Comparison of ENCODE assay signal across 8 cellular contexts in the genomic region with DNA sequence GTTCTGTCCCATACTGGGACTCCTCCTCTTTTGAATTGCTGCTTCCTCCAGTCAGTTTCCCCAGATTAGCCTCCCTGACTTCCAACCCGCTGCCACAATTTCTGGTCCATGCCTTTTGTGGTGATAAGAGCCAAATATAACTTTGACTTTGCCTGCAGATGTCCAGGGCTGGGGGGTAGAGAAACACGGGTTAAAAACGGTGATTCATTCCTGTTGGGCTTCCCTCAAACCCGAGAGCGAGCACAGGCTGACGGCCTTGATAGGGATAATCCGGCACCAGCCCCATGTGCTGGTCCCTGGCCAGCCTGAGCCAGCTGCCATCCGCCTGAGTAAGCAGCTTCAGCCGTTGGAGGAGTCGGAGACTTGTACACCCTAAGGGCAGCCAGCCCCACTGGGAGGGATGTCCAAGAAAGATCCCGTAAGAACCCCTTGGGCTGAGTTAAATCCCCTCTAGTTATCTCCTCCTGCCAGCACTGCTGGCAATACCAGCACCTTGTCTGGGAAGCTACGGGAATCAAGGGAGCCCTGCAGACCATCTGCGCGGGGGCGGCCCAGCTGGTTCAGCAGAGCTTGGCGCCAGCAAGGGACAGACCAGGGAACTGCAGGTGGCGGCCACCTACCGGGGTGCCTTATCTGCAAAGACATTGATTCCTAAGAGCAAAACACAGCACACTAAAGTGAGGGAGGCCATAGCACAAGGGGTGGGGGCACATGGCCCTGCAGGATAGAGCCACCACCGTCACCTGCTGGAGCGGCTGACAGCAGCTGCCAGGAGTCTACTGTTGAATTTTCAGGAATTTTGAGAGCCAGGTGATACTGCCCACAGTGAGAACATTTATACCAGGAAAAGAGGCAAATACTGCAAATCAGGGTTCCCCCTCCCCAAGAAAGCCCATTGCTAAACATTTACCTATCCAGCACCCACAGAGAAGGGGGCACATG. TPM values are rescaled to one million over a fixed set of nuclear protein-coding genes. Genes with fewer than 3 reads are reported as not detected.
DNase-seq lines count a peak whose midpoint lies in the region; ATAC-seq and TF ChIP-seq lines count a peak whose summit lies in the region.

No MANE protein-coding gene starts in this region.

- DNase-seq in CD14-positive monocyte (ENCODE audit: low spot score) (no peak), HEK293T (ENCODE audit: extremely low spot score) (peak; percentile 67), PC-9 (peak; percentile 66 to 71), dermis blood vessel endothelial cell (peak; percentile 82), lower lobe of right lung (no peak), thyroid gland (peak; percentile 30 to 32)
- no peak for DNase-seq in activated effector memory CD4-positive, alpha-beta T cell treated with anti-CD3 and anti-CD28 coated beads, Interleukin-2, amount 50 U/mL, for 16 hours

- peaks cover 41% of the 10 kb centered on the region for H3K4me1 Mint-ChIP-seq in CD14-positive monocyte

- H3K9me2 ChIP-seq in PC-9 (ENCODE audit: insufficient read depth), result no peaks in the 10 kb centered on the region

- no peak for TF ChIP-seq POLR2A in thyroid gland (IDR thresholded peaks at IDR 0.05)

- CTCF ChIA-PET in HEK293T (lab: Yijun Ruan, JAX), result interaction anchor here (0.7 to 1.2 kb wide), 6 partner anchors 9 to 117 kb away, joined by 3 to 5 read pairs (median 3); no protein-coding TSS in a partner anchor
- CTCF ChIA-PET in PC-9 (lab: Charles Lee), result interaction anchor here (0.5 to 1.2 kb wide), 2 partner anchors 8 to 108 kb away, joined by 3 read pairs; no protein-coding TSS in a partner anchor

- POLR2A ChIA-PET in HEK293T (lab: Yijun Ruan, JAX), result interaction anchor here (0.6 to 2.1 kb wide), 6 partner anchors 18 to 355 kb away, joined by 3 to 8 read pairs (median 4); a partner anchor contains a TSS
- POLR2A ChIA-PET in PC-9 (lab: Charles Lee; ENCODE audit: unreplicated experiment), result interaction anchor here (0.6 kb wide), 1 partner anchor 8 kb away, joined by 3 read pairs; no protein-coding TSS in a partner anchor

- peaks cover 16% of the 10 kb centered on the region; the same call in 1 of the 2 replicates for H3F3A ChIP-seq in PC-9 (ENCODE audit: insufficient read depth, low read depth)

- no peaks in the 10 kb centered on the region for H3K79me2 ChIP-seq in PC-9 (ENCODE audit: low read depth)

- H3K4me3 Mint-ChIP-seq in CD14-positive monocyte, result peak overlapping the region in 1 of 2 donors; percentile 76

- H3K27ac ChIP-seq in PC-9 (no peak overlapping the region), lower lobe of right lung (peak overlapping the region; percentile 18), thyroid gland (no peak overlapping the region)

- H3K27ac Mint-ChIP-seq in CD14-positive monocyte, result peak overlapping the region in 1 of 7 donors; percentile 35

- H3K4me1 ChIP-seq in PC-9 (replicated peaks; ENCODE audit: insufficient read depth), result peaks cover 11% of the 10 kb centered on the region; the same call in 1 of the 2 replicates
- H3K4me1 ChIP-seq in lower lobe of right lung, result peaks cover 38% of the 10 kb centered on the region
- peaks cover 0 to 18% of the 10 kb centered on the region in 2 donors for H3K4me1 ChIP-seq in thyroid gland

- H3K4me2 ChIP-seq in PC-9, result peak overlapping the region; percentile 58

- H3K27me3 ChIP-seq in PC-9 (ENCODE audit: insufficient read depth, low read depth) (no peaks in the 10 kb centered on the region), lower lobe of right lung (ENCODE audit: low read depth) (no peaks in the 10 kb centered on the region), thyroid gland (no peaks in the 10 kb centered on the region)

- peaks cover 0 to 2% of the 10 kb centered on the region in 2 donors for H3K36me3 Mint-ChIP-seq in CD14-positive monocyte

- H3K9me3 ChIP-seq in PC-9 (ENCODE audit: insufficient read depth, low read depth) (no peaks in the 10 kb centered on the region), lower lobe of right lung (no peaks in the 10 kb centered on the region), thyroid gland (no peaks in the 10 kb centered on the region)

- peaks cover 0 to 3% (median 0%) of the 10 kb centered on the region in 7 donors for H3K9me3 Mint-ChIP-seq in CD14-positive monocyte

- no peaks in the 10 kb centered on the region for H3K36me3 ChIP-seq in PC-9 (ENCODE audit: low read depth)
- H3K36me3 ChIP-seq in lower lobe of right lung, result no peaks in the 10 kb centered on the region
- H3K36me3 ChIP-seq in thyroid gland, result no peaks in the 10 kb centered on the region

- intact Hi-C loops in CD14-positive monocyte (cut with micrococcal nuclease) (loop anchor here in 1 of 2 donors (5.0 kb wide), 1 partner anchor 108 kb away; no protein-coding TSS in a partner anchor), PC-9 (cut with micrococcal nuclease; ENCODE audit: unreplicated experiment) (no loop called here), lower lobe of right lung (cut with DNase I) (no loop called here), thyroid gland (cut with DNase I) (no loop called here)

- no peaks in the 10 kb centered on the region for H4K20me1 ChIP-seq in PC-9 (ENCODE audit: insufficient read depth)

- ATAC-seq in lower lobe of right lung, result peak; percentile 59 to 72
- ATAC-seq in GM19023 (IDR thresholded peaks at IDR 0.05; ENCODE audit: unreplicated experiment), result no peak

- TF ChIP-seq CTCF in CD14-positive monocyte (IDR thresholded peaks at IDR 0.05), result peak; percentile 21
- peak; percentile 61; the same call in 1 of the 2 replicates for TF ChIP-seq CTCF in PC-9 (conservative IDR thresholded peaks at IDR 0.05)
- TF ChIP-seq CTCF in lower lobe of right lung (IDR thresholded peaks at IDR 0.05), result peak; percentile 33
- peak in 2 of 6 experiments; percentile 5 to 29 for TF ChIP-seq CTCF in thyroid gland (IDR thresholded peaks at IDR 0.05)

- WGBS in thyroid gland, 2 donors, result 54 to 56% methylated on average over 10 to 20 of the region's 20 CpGs

- peaks cover 47 to 55% (median 49%) of the 10 kb centered on the region in 3 donors for H3K27me3 Mint-ChIP-seq in CD14-positive monocyte (ENCODE audit: low read depth in 3 of 3)

- BruUV-seq in PC-9 (replicated peaks; lab: Mats Ljungman, UMichigan), result no TSS peak

- H3K4me3 ChIP-seq in PC-9, result no peak overlapping the region
- no peak overlapping the region for H3K4me3 ChIP-seq in lower lobe of right lung
- no peak overlapping the region for H3K4me3 ChIP-seq in thyroid gland (replicated peaks in 1 of 3)

- no peak overlapping the region for H2AFZ ChIP-seq in PC-9

TF ChIP-seq in HEK293T, 16 proteins besides CTCF, POLR2A, EP300 and RAD21:
- TF ChIP-seq L3MBTL2 (conservative IDR thresholded peaks at IDR 0.05) (no peak), TARDBP (IDR thresholded peaks at IDR 0.05) (no peak), FOXK2 (IDR thresholded peaks at IDR 0.05) (no peak), ARNT (IDR thresholded peaks at IDR 0.05) (no peak), ZNF384 (IDR thresholded peaks at IDR 0.05) (no peak), SP1 (IDR thresholded peaks at IDR 0.05) (no peak), ELF4 (IDR thresholded peaks at IDR 0.05) (no peak), LEF1 (IDR thresholded peaks at IDR 0.05; ENCODE audit: borderline replicate concordance) (no peak), BHLHE40 (IDR thresholded peaks at IDR 0.05; ENCODE audit: borderline replicate concordance) (no peak), SUZ12 (IDR thresholded peaks at IDR 0.05) (no peak), NFRKB (IDR thresholded peaks at IDR 0.05) (no peak), FOXM1 (IDR thresholded peaks at IDR 0.05; ENCODE audit: borderline replicate concordance) (no peak), HDGF (IDR thresholded peaks at IDR 0.05; ENCODE audit: borderline replicate concordance) (no peak), CTBP1 (IDR thresholded peaks at IDR 0.05; ENCODE audit: borderline replicate concordance) (no peak), FOXA1 (IDR thresholded peaks at IDR 0.05) (no peak)

RNA-seq across cellular contexts. Expression of a gene that starts 18.1 kb away (rescaled TPM):
- polyA plus RNA-seq in CD14-positive monocyte, result not detected
- total RNA-seq in PC-9 (2021), result 2.4 and 2.6 TPM in 2 replicates
- 0.19 and 0.68 TPM in 2 replicates for total RNA-seq in dermis blood vessel endothelial cell
- total RNA-seq in lower lobe of right lung, result 15.0 TPM
- total RNA-seq in thyroid gland, result 10 to 100 TPM in 1 of 4 donors, 1 to 10 TPM in 3; 2.4 to 10.5 (median 3.2) TPM

RNA-seq across cellular contexts. Expression of a gene that starts 46.8 kb away (rescaled TPM):
- 1 to 10 TPM; 2.4 TPM for polyA plus RNA-seq in CD14-positive monocyte
- total RNA-seq in PC-9 (2021) (27.8 and 27.9 TPM in 2 replicates), dermis blood vessel endothelial cell (13.8 and 19.1 TPM in 2 replicates), lower lobe of right lung (28.9 TPM), thyroid gland (10 to 100 TPM; 22.8 to 28.7 (median 26.5) TPM)

RNA-seq across cellular contexts. Expression of a gene that starts 54.5 kb away (rescaled TPM):
- polyA plus RNA-seq in CD14-positive monocyte, result 100 to 1,000 TPM in 1 of 2 donors, 10 to 100 TPM in 1; 99.3 to 119 TPM
- total RNA-seq in PC-9 (2021) (45.4 and 53.0 TPM in 2 replicates), dermis blood vessel endothelial cell (81.7 and 138 TPM in 2 replicates), lower lobe of right lung (56.5 TPM), thyroid gland (100 to 1,000 TPM in 2 of 4 donors, 10 to 100 TPM in 2; 75.2 to 187 (median 133) TPM)

Comparison
In these comparisons a context has a peak if more than half of its experiments do, and no peak if none do; other contexts are left out.
1. DNase-seq: peak in HEK293T (single experiment), PC-9 (2 of 2), dermis blood vessel endothelial cell (single experiment) and thyroid gland (2 of 2); none in CD14-positive monocyte (single experiment), lower lobe of right lung (single experiment) and activated effector memory CD4-positive, alpha-beta T cell treated with anti-CD3 and anti-CD28 coated beads, Interleukin-2, amount 50 U/mL, for 16 hours (single experiment).